26 cellular contexts compared by ENCODE assay signal in the genomic region with DNA sequence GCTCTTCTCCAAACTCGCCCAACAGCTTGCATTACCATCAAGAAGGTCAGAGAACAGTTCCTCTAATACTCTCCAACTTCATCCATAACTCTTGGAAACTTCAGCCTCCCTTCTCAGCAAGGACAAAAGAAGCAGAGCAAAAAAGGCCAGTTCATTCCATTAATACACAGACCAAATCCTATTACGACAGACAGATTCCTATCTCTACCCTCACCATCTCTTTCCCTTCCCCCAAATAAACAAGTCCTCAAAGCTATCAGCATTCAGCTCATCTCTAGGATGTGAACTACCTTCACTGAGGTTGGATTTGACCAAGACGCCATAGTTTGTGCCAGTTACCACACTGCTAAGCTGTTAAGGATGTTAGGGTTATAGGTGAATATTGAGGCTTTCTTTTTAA. TPM values are rescaled to one million over a fixed set of nuclear protein-coding genes. Genes with fewer than 3 reads are reported as not detected.
DNase-seq lines count a peak whose midpoint lies in the region; ATAC-seq, FAIRE-seq and TF ChIP-seq lines count a peak whose summit lies in the region.
"Had no signal": no experiment of that assay in that cellular context is flagged by ENCODE, and none has a peak within 500 bp of the region (broad histone marks: within the 10 kb centered on the region; RNA-seq: fewer than 3 reads in every experiment).

No MANE protein-coding gene starts in this region.

- TSS peak; percentile 7 for BruUV-seq in GM12878 (replicated peaks; lab: Mats Ljungman, UMichigan)

- H3K4me3 Mint-ChIP-seq in activated naive CD4-positive, alpha-beta T cell treated with anti-CD3 and anti-CD28 coated beads for 36 hours = no peak overlapping the region
- H3K4me3 Mint-ChIP-seq in activated naive CD4-positive, alpha-beta T cell treated with anti-CD3 and anti-CD28 coated beads, Interleukin-2, amount 10 ng/mL, durations not matched to agents 7 days and 5 days = no peak overlapping the region
- H3K4me3 Mint-ChIP-seq in GM23338 = no peak overlapping the region
- H3K4me3 Mint-ChIP-seq: HFFc6 had no signal

- CTCF ChIA-PET in activated naive CD4-positive, alpha-beta T cell treated with anti-CD3 and anti-CD28 coated beads for 36 hours (lab: Charles Lee) = interaction anchor here (2.0 kb wide), 1 partner anchor 29 kb away, joined by 5 read pairs; no protein-coding TSS in a partner anchor
- CTCF ChIA-PET in activated naive CD4-positive, alpha-beta T cell treated with anti-CD3 and anti-CD28 coated beads, Interleukin-2, amount 10 ng/mL, durations not matched to agents 7 days and 5 days (lab: Charles Lee) = interaction anchor here (2.4 kb wide), 1 partner anchor 29 kb away, joined by 12 read pairs; no protein-coding TSS in a partner anchor
- CTCF ChIA-PET in GM12878 (lab: Yijun Ruan, JAX) = interaction anchor here (0.5 kb wide), 1 partner anchor 28 kb away, joined by 3 read pairs; no protein-coding TSS in a partner anchor

- RAD21 ChIA-PET in GM12878 (lab: Charles Lee; ENCODE audit: unreplicated experiment) = interaction anchor here (1.1 to 5.3 kb wide), 3 partner anchors 9 to 22 kb away, joined by 4 to 32 read pairs (median 6); no protein-coding TSS in a partner anchor

- no peak for DNase-seq in activated naive CD4-positive, alpha-beta T cell treated with anti-CD3 and anti-CD28 coated beads for 36 hours
- no peak for DNase-seq in activated naive CD4-positive, alpha-beta T cell treated with anti-CD3 and anti-CD28 coated beads, Interleukin-2, amount 10 ng/mL, durations not matched to agents 7 days and 5 days
- no peak for DNase-seq in GM23338 (ENCODE audit: low spot score)
- no peak for DNase-seq in GM12878 (ENCODE audit: low read depth, low spot score)
- peak in 1 of 2 donors; percentile 27 for DNase-seq in trophoblast cell
- DNase-seq in SHP77 (lab: John Stamatoyannopoulos, UW) = no peak
- no peak for DNase-seq in left ventricle myocardium superior
- DNase-seq: ACHN; activated CD4-positive, CD25-positive, alpha-beta regulatory T cell treated with anti-CD3 and anti-CD28 coated beads, Interleukin-2, amount 50 U/mL, for 72 hours; activated effector memory CD4-positive, alpha-beta T cell treated with Interleukin-2 at 50 U/mL for 16 hours; amygdala; C1 segment of cervical spinal cord; cortex of kidney; DMS153; glutamatergic neuron; HFFc6; kidney glomerular epithelial cell; mammary epithelial cell; NCI-H1694 treated with DMSO at 0.1 percent for 48 hours; NCI-H526; ovary; right lobe of liver; RPMI8226; T1000 had no signal

- no peak overlapping the region for H4K91ac ChIP-seq in trophoblast cell (ENCODE audit: low read depth, low read length)

- no peak overlapping the region for H4K12ac ChIP-seq in trophoblast cell (ENCODE audit: low read depth, low read length)

- intact Hi-C loops in activated naive CD4-positive, alpha-beta T cell treated with anti-CD3 and anti-CD28 coated beads for 36 hours (cut with micrococcal nuclease) = no loop called here
- intact Hi-C loops in GM12878 (cut with micrococcal nuclease; ENCODE audit: unreplicated experiment) (no loop called here), left ventricle myocardium superior (cut with micrococcal nuclease) (no loop called here)

- no peak overlapping the region for H3K23ac ChIP-seq in trophoblast cell (ENCODE audit: low read length)

- H4K8ac ChIP-seq in trophoblast cell (ENCODE audit: low read depth, low read length) = no peak overlapping the region

- no peak overlapping the region for H2AFZ ChIP-seq in GM23338
- no peak overlapping the region for H2AFZ ChIP-seq in GM12878 (ENCODE audit: control insufficient read depth, low read depth, low read length)
- no peak overlapping the region for H2AFZ ChIP-seq in trophoblast cell (ENCODE audit: insufficient read depth, low read length, poor library complexity)

- SMC1A ChIA-PET in GM12878 (lab: Charles Lee; ENCODE audit: uncharacterized antibody, unreplicated experiment) = interaction anchor here (1.0 to 6.1 kb wide), 3 partner anchors 11 to 20 kb away, joined by 5 to 78 read pairs (median 59); no protein-coding TSS in a partner anchor

- H3K4me3 ChIP-seq in GM23338 (no peak overlapping the region), GM12878 (no peak overlapping the region), trophoblast cell (ENCODE audit: low read depth, low read length) (no peak overlapping the region)
- H3K4me3 ChIP-seq: ovary, right lobe of liver had no signal

- no peak for TF ChIP-seq EP300 in GM12878 (IDR thresholded peaks at IDR 0.05; ENCODE audit: borderline replicate concordance in 1 of 2, control insufficient read depth in 1 of 2, low read depth in 2 of 2, low read length in 2 of 2)

- no peak overlapping the region for H2BK12ac ChIP-seq in trophoblast cell (ENCODE audit: low read length)

- no peaks in the 10 kb centered on the region for H3K9me3 Mint-ChIP-seq in activated naive CD4-positive, alpha-beta T cell treated with anti-CD3 and anti-CD28 coated beads for 36 hours
- no peaks in the 10 kb centered on the region for H3K9me3 Mint-ChIP-seq in activated naive CD4-positive, alpha-beta T cell treated with anti-CD3 and anti-CD28 coated beads, Interleukin-2, amount 10 ng/mL, durations not matched to agents 7 days and 5 days
- H3K9me3 Mint-ChIP-seq in GM23338 = no peaks in the 10 kb centered on the region
- H3K9me3 Mint-ChIP-seq: HFFc6 had no signal

- H2AK5ac ChIP-seq in trophoblast cell (ENCODE audit: low read length) = no peak overlapping the region

- no peak for TF ChIP-seq RAD21 in GM12878 (IDR thresholded peaks at IDR 0.05; ENCODE audit: insufficient read depth, low read depth, low read length)

- H3K4ac ChIP-seq in trophoblast cell (ENCODE audit: low read depth, low read length) = peak overlapping the region; percentile 82

- ATAC-seq in GM23338 = no peak
- no peak for ATAC-seq in GM12878
- no peak for ATAC-seq in left ventricle myocardium superior
- no peak for ATAC-seq in GM21390 (IDR thresholded peaks at IDR 0.05; ENCODE audit: unreplicated experiment)
- ATAC-seq: right lobe of liver had no signal

- no peaks in the 10 kb centered on the region for H3K9me2 ChIP-seq in GM23338 (ENCODE audit: insufficient read depth)

- H3F3A ChIP-seq in GM23338 (replicated peaks; ENCODE audit: low read depth) = peaks cover 30% of the 10 kb centered on the region; the same call in 1 of the 2 replicates

- WGBS in GM12878 (ENCODE audit: insufficient coverage, insufficient replicate concordance, low lambda C conversion rate, missing lambda C conversion rate) = 50% methylated on average over 3 of the region's 3 CpGs
- no CpG with 5 or more reads among the region's 3 CpGs for WGBS in trophoblast cell (ENCODE audit: extremely low coverage, insufficient coverage, insufficient read length)

- no peak overlapping the region for H3K14ac ChIP-seq in trophoblast cell (ENCODE audit: low read length)

- H3K9me3 ChIP-seq in GM12878 (replicated peaks; ENCODE audit: control insufficient read depth, insufficient read depth, low read length) (no peaks in the 10 kb centered on the region; the same call in 2 of the 3 replicates), trophoblast cell (ENCODE audit: insufficient read depth, low read depth, low read length) (no peaks in the 10 kb centered on the region)
- H3K9me3 ChIP-seq: ovary, right lobe of liver had no signal

- no peaks in the 10 kb centered on the region for H3K27me3 Mint-ChIP-seq in activated naive CD4-positive, alpha-beta T cell treated with anti-CD3 and anti-CD28 coated beads for 36 hours (ENCODE audit: low read depth)
- H3K27me3 Mint-ChIP-seq in activated naive CD4-positive, alpha-beta T cell treated with anti-CD3 and anti-CD28 coated beads, Interleukin-2, amount 10 ng/mL, durations not matched to agents 7 days and 5 days = no peaks in the 10 kb centered on the region
- peaks cover 5% of the 10 kb centered on the region for H3K27me3 Mint-ChIP-seq in GM23338 (ENCODE audit: insufficient read depth, low read depth, poor library complexity)

- H3K79me2 ChIP-seq in GM23338 (replicated peaks; ENCODE audit: insufficient read depth) (peaks cover 100% of the 10 kb centered on the region), GM12878 (ENCODE audit: control insufficient read depth, insufficient read depth, low read length) (peaks cover 86% of the 10 kb centered on the region), trophoblast cell (ENCODE audit: control insufficient read depth, insufficient read depth, low read length, poor library complexity) (peaks cover 12% of the 10 kb centered on the region)

- peaks cover 95% of the 10 kb centered on the region for H4K20me1 ChIP-seq in GM23338 (replicated peaks; ENCODE audit: insufficient read depth)
- H4K20me1 ChIP-seq in GM12878 (ENCODE audit: control insufficient read depth, insufficient read depth) = no peaks in the 10 kb centered on the region

- H3K27me3 ChIP-seq in GM23338 (ENCODE audit: insufficient read depth) (no peaks in the 10 kb centered on the region), GM12878 (replicated peaks in 1 of 2; ENCODE audit: control insufficient read depth in 2 of 2, insufficient read depth in 2 of 2, low read length in 1 of 2) (no peaks in the 10 kb centered on the region), trophoblast cell (ENCODE audit: insufficient read depth, low read length) (no peaks in the 10 kb centered on the region)
- H3K27me3 ChIP-seq: ovary, right lobe of liver had no signal

- H3K36me3 ChIP-seq in GM23338 (ENCODE audit: insufficient read depth) (peaks cover 62% of the 10 kb centered on the region), GM12878 (ENCODE audit: control insufficient read depth in 2 of 2, insufficient read depth in 2 of 2, low read length in 1 of 2) (peaks cover 8 to 35% of the 10 kb centered on the region in 2 experiments), trophoblast cell (ENCODE audit: control insufficient read depth in 1 of 2, insufficient read depth in 2 of 2, low read length in 2 of 2) (peaks cover 18 to 33% of the 10 kb centered on the region in 2 experiments)
- H3K36me3 ChIP-seq: ovary had no signal

- TF ChIP-seq POLR2A in GM12878 (IDR thresholded peaks at IDR 0.05; ENCODE audit: low read depth, low read length) = no peak

- in situ Hi-C loops in GM12878 (cut with MboI) = no loop called here

- peaks cover 56% of the 10 kb centered on the region for H3K4me1 Mint-ChIP-seq in activated naive CD4-positive, alpha-beta T cell treated with anti-CD3 and anti-CD28 coated beads for 36 hours (ENCODE audit: low read depth)
- H3K4me1 Mint-ChIP-seq in activated naive CD4-positive, alpha-beta T cell treated with anti-CD3 and anti-CD28 coated beads, Interleukin-2, amount 10 ng/mL, durations not matched to agents 7 days and 5 days = peaks cover 16% of the 10 kb centered on the region
- peaks cover 50% of the 10 kb centered on the region for H3K4me1 Mint-ChIP-seq in GM23338

- H3K9ac ChIP-seq in GM12878 (ENCODE audit: control insufficient read depth, insufficient read depth, low read length) (no peak overlapping the region), trophoblast cell (ENCODE audit: low read length) (no peak overlapping the region)
- H3K9ac ChIP-seq: KMS-11 had no signal

- H3K36me3 Mint-ChIP-seq in activated naive CD4-positive, alpha-beta T cell treated with anti-CD3 and anti-CD28 coated beads for 36 hours (ENCODE audit: low read depth) = peaks cover 58% of the 10 kb centered on the region
- H3K36me3 Mint-ChIP-seq in activated naive CD4-positive, alpha-beta T cell treated with anti-CD3 and anti-CD28 coated beads, Interleukin-2, amount 10 ng/mL, durations not matched to agents 7 days and 5 days = peaks cover 62% of the 10 kb centered on the region
- H3K36me3 Mint-ChIP-seq in GM23338 (ENCODE audit: low read depth) = peaks cover 91% of the 10 kb centered on the region

- H3K79me1 ChIP-seq in trophoblast cell (ENCODE audit: low read length) = peaks cover 2% of the 10 kb centered on the region

- no peak for FAIRE-seq in GM12878 (lab: Jason Lieb, UNC)

- H3K4me2 ChIP-seq in GM23338 (peak overlapping the region; percentile 25; the same call in 1 of the 2 replicates), GM12878 (ENCODE audit: control insufficient read depth, insufficient read depth) (no peak overlapping the region; the same call in 1 of the 2 replicates), trophoblast cell (ENCODE audit: low read length) (no peak overlapping the region)
- H3K4me2 ChIP-seq: KMS-11 had no signal

- POLR2A ChIA-PET in GM12878 (lab: Charles Lee) = interaction anchor here (0.6 to 5.2 kb wide), 5 partner anchors 17 to 26 kb away, joined by 3 to 42 read pairs (median 5); no protein-coding TSS in a partner anchor

- H3K27ac ChIP-seq in GM23338 (ENCODE audit: low read depth) (peak overlapping the region; percentile 78; the same call in 1 of the 2 replicates), GM12878 (ENCODE audit: control insufficient read depth, insufficient read depth) (peak overlapping the region; percentile 35), trophoblast cell (ENCODE audit: low read depth, low read length) (no peak overlapping the region)
- H3K27ac ChIP-seq: KMS-11, ovary, right lobe of liver had no signal

- H3K18ac ChIP-seq in trophoblast cell (ENCODE audit: low read length) = no peak overlapping the region

- no peak overlapping the region for H2BK120ac ChIP-seq in trophoblast cell (ENCODE audit: insufficient read depth, low read length, poor library complexity)

- peak overlapping the region; percentile 10 for H3K27ac Mint-ChIP-seq in activated naive CD4-positive, alpha-beta T cell treated with anti-CD3 and anti-CD28 coated beads for 36 hours
- no peak overlapping the region for H3K27ac Mint-ChIP-seq in activated naive CD4-positive, alpha-beta T cell treated with anti-CD3 and anti-CD28 coated beads, Interleukin-2, amount 10 ng/mL, durations not matched to agents 7 days and 5 days
- H3K27ac Mint-ChIP-seq in GM23338 = peak overlapping the region; percentile 28; the same call in 1 of the 2 replicates
- H3K27ac Mint-ChIP-seq: HFFc6 had no signal

- no peak overlapping the region for H2BK5ac ChIP-seq in trophoblast cell (ENCODE audit: low read depth, low read length, poor library complexity)

- H3K4me1 ChIP-seq in GM23338 (ENCODE audit: insufficient read depth) (peaks cover 45% of the 10 kb centered on the region), GM12878 (ENCODE audit: control insufficient read depth, insufficient read depth, low read length) (peaks cover 32% of the 10 kb centered on the region), trophoblast cell (ENCODE audit: control insufficient read depth in 1 of 2, insufficient read depth in 2 of 2, low read length in 2 of 2) (peaks cover 2 to 4% of the 10 kb centered on the region in 2 experiments)
- H3K4me1 ChIP-seq: right lobe of liver had no signal

- TF ChIP-seq CTCF in GM23338 (conservative IDR thresholded peaks at IDR 0.05; ENCODE audit: low read depth in 2 of 2) = no peak
- TF ChIP-seq CTCF in GM12878 (IDR thresholded peaks at IDR 0.05 in 2 of 3, conservative IDR thresholded peaks at IDR 0.05 in 1 of 3; ENCODE audit: control insufficient read depth in 2 of 3, extremely low read depth in 1 of 3, insufficient read depth in 1 of 3, low read depth in 3 of 3, low read length in 3 of 3) = no peak

RNA-seq across cellular contexts. Expression of gene SINHCAF, which starts 25.2 kb away (rescaled TPM):
- total RNA-seq in activated naive CD4-positive, alpha-beta T cell treated with anti-CD3 and anti-CD28 coated beads for 36 hours = 100 to 1,000 TPM; 158 to 169 TPM
- total RNA-seq in GM23338 (2014; rRNA removed; shearing (Covaris generic)) = 569 and 581 TPM in 2 replicates
- polyA plus RNA-seq in GM23338 (2016; fragmentation: Nextera tagmentation; extraction: Ambion mirVana) (651 and 686 TPM in 2 replicates), GM12878 (2011; rRNA removed) (102 and 213 TPM in 2 replicates), GM12878 (2014; fragmentation: Illumina TruSeq; extraction: Trizol) (156 and 217 TPM in 2 replicates), GM12878 (2014; fragmentation: Nextera tagmentation; extraction: Ambion mirVana) (100 to 1,000 TPM; 110 to 139 TPM), GM12878 (2014; rRNA removed) (45.7 and 60.4 TPM in 2 replicates), GM12878 (2016; fragmentation: Nextera tagmentation; extraction: Ambion mirVana) (10 to 100 TPM; 67.7 to 84.4 TPM)
- total RNA-seq in GM12878 (2013; cell fraction: nucleolus; rRNA removed) = 114 and 132 TPM in 2 replicates
- total RNA-seq in GM12878 (2014; rRNA removed) (71.8 and 93.4 TPM in 2 replicates), GM12878 (2014; rRNA removed; fragmentation: Illumina TruSeq; extraction: Trizol) (92.3 and 100 TPM in 2 replicates), GM12878 (2021) (88.4 and 106 TPM in 2 replicates), left ventricle myocardium superior (12.9 TPM)
- 21.2 TPM for polyA plus RNA-seq in GM12878 (2011; ENCODE audit: low read depth)
- polyA plus RNA-seq in GM12878 (2011; cell fraction: cytosol; rRNA removed) = 36.0 and 65.4 TPM in 2 replicates
- polyA plus RNA-seq in GM12878 (2011; cell fraction: nucleus; rRNA removed) = 31.6 and 39.1 TPM in 2 replicates
- polyA plus RNA-seq in GM12878 (2012) = 38.5 and 54.6 TPM in 2 replicates
- polyA minus RNA-seq in GM12878 (2011; rRNA and poly(A)+ RNA removed) = 50.1 and 60.6 TPM in 2 replicates
- 42.1 and 42.6 TPM in 2 replicates for polyA minus RNA-seq in GM12878 (2011; cell fraction: cytosol; rRNA and poly(A)+ RNA removed)
- polyA minus RNA-seq in GM12878 (2011; cell fraction: nucleus; rRNA and poly(A)+ RNA removed) = 32.6 and 48.8 TPM in 2 replicates
- 103 and 108 TPM in 2 replicates for polyA plus RNA-seq in trophoblast cell (2013)
